Comparison of ENCODE assay signal across 8 cellular contexts in the genomic region with DNA sequence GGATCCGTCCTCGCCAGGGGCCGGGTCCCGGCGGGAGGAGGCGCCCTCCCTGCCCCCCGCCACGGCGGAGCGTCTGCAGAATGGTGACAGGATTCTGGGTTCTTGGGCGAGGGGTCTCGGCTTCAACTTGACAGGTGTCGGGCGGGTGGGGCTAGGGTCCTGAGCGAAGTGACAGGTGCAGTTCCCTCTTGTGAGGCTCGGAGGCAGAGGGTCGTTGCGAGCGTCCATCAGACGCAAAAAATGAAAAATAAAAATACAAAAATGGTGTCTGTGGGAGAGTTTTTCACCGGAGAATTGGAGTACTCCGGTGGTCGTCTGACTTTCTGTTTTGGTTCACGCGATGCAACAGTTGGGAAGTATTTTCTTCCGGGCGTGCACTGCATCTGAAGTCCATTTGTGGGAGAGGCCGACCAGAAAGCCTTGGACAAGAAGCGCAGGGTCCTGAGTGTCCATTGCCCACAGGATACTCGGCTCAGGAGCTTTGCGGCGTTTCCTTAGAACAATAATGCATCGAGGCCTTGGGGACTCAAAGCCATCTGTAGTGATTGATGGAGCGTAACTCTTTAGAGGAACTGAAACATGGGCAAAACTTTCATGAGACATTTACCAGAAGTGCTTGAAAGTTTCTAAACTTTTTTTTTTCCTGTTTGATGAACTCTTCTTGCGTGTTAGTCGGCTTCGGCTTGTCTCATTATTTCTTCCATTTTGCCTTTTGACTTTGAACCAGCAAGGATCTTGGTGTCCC. TPM values are rescaled to one million over a fixed set of nuclear protein-coding genes. Genes with fewer than 3 reads are reported as not detected.
DNase-seq lines count a peak whose midpoint lies in the region; ATAC-seq and TF ChIP-seq lines count a peak whose summit lies in the region.

No MANE protein-coding gene starts in this region.

- H3K9ac ChIP-seq in NT2/D1 (ENCODE audit: insufficient read length, low read depth) (peak overlapping the region; percentile 79), rectal smooth muscle tissue (ENCODE audit: low read length) (peak overlapping the region; percentile 69)

- H3K9me3 ChIP-seq in NT2/D1 (ENCODE audit: insufficient read depth, low read length) (no peaks in the 10 kb centered on the region), right cardiac atrium (ENCODE audit: control insufficient read depth, low read length) (no peaks in the 10 kb centered on the region)

- peak overlapping the region; percentile 97 for H3K27ac ChIP-seq in right cardiac atrium (ENCODE audit: low read length)
- H3K27ac ChIP-seq in rectal smooth muscle tissue (ENCODE audit: low read depth, low read length): peak overlapping the region; percentile 99

- in situ Hi-C loops in astrocyte of the cerebellum (cut with HindIII; ENCODE audit: low sequenced_read_pairs): no loop called here

- H3K36me3 ChIP-seq in NT2/D1 (ENCODE audit: insufficient read depth, insufficient read length, low read length): peaks cover 3% of the 10 kb centered on the region
- no peaks in the 10 kb centered on the region for H3K36me3 ChIP-seq in rectal smooth muscle tissue (ENCODE audit: control insufficient read depth, insufficient read depth, low read length)

- H3K27me3 ChIP-seq in NT2/D1 (ENCODE audit: insufficient read depth, insufficient read length): no peaks in the 10 kb centered on the region
- no peaks in the 10 kb centered on the region for H3K27me3 ChIP-seq in right cardiac atrium (ENCODE audit: control insufficient read depth, insufficient read depth)
- H3K27me3 ChIP-seq in rectal smooth muscle tissue (ENCODE audit: control insufficient read depth, insufficient read depth, low read length): no peaks in the 10 kb centered on the region

- no peak for TF ChIP-seq CTCF in astrocyte of the cerebellum (IDR thresholded peaks at IDR 0.05; ENCODE audit: low read depth, low read length, missing control alignments)

- H3K4me1 ChIP-seq in NT2/D1 (ENCODE audit: insufficient read depth, insufficient read length): no peaks in the 10 kb centered on the region
- peaks cover 3% of the 10 kb centered on the region for H3K4me1 ChIP-seq in right cardiac atrium (ENCODE audit: control insufficient read depth, insufficient read depth, low read length)
- peaks cover 3% of the 10 kb centered on the region for H3K4me1 ChIP-seq in rectal smooth muscle tissue (ENCODE audit: control insufficient read depth, insufficient read depth, low read length)

- peak; percentile 79 for ATAC-seq in GM18868 (IDR thresholded peaks at IDR 0.05; ENCODE audit: unreplicated experiment)
- peak; percentile 67 for ATAC-seq in HG02981 (IDR thresholded peaks at IDR 0.05; ENCODE audit: unreplicated experiment)
- peak; percentile 19 to 40 for ATAC-seq in right cardiac atrium

- under 1% methylated on average over 37 of the region's 37 CpGs for WGBS in right cardiac atrium

- intact Hi-C loops in right cardiac atrium (cut with DNase I): loop anchor here in 3 of 4 donors (10.0 kb wide), 2 partner anchors 60 to 70 kb away; a partner anchor contains a TSS

- DNase-seq in COR-L47 (lab: John Stamatoyannopoulos, UW) (peak; percentile 33), NT2/D1 (ENCODE audit: low read depth, low spot score) (no peak), astrocyte of the cerebellum (ENCODE audit: low read depth) (peak; percentile 27), right cardiac atrium (peak in 2 of 3 donors; percentile 31 to 76), cortex of kidney (lab: John Stamatoyannopoulos, UW) (no peak)

- H3K4me3 ChIP-seq in NT2/D1 (ENCODE audit: insufficient read length, low read depth) (peak overlapping the region; percentile 74), astrocyte of the cerebellum (ENCODE audit: low read depth, low read length) (peak overlapping the region; percentile 67), right cardiac atrium (ENCODE audit: low read length) (peak overlapping the region; percentile 82), rectal smooth muscle tissue (ENCODE audit: low read length) (peak overlapping the region; percentile 98)

RNA-seq across cellular contexts. Expression of a gene that starts 0.8 kb away (rescaled TPM):
- total RNA-seq in right cardiac atrium: 10 to 100 TPM; 21.8 to 29.0 (median 27.3) TPM
- polyA plus RNA-seq in right cardiac atrium: 12.3 TPM

Comparison
In these comparisons a context has a peak if more than half of its experiments do, and no peak if none do; other contexts are left out.
1. DNase-seq: peak in COR-L47 (single experiment), astrocyte of the cerebellum (single experiment) and right cardiac atrium (2 of 3); none in NT2/D1 (single experiment) and cortex of kidney (single experiment).
2. Peak in every context shown above with its lines, with median percentiles within 50 percentile points of each other: ATAC-seq and H3K4me3 ChIP-seq.